1 cellular context compared by ENCODE assay signal in genomic region chr6:150336299-150336698, GRCh38.
TF ChIP-seq lines count a peak whose summit lies in the region.

No MANE protein-coding gene starts in this region.

TF ChIP-seq in K562, 482 proteins besides CTCF, POLR2A, EP300 and RAD21 (continued from another document):
- TF ChIP-seq MLLT1 (IDR thresholded peaks at IDR 0.05) (no peak), CBFA2T3 (IDR thresholded peaks at IDR 0.05) (peak; percentile 46), MCM2 (IDR thresholded peaks at IDR 0.05; ENCODE audit: low read depth) (no peak), ZNF511 (CRISPR knock-in tag; IDR thresholded peaks at IDR 0.05) (no peak), ELF2 (CRISPR knock-in tag; IDR thresholded peaks at IDR 0.05) (0 out of 2 replicates have a peak, but pooled peaks have one; percentile 43), ATF3 (IDR thresholded peaks at IDR 0.05) (peak; percentile 71), ATF3 (CRISPR knock-in tag; conservative IDR thresholded peaks at IDR 0.05) (no peak), CEBPZ (IDR thresholded peaks at IDR 0.05; ENCODE audit: borderline replicate concordance, low read depth, low read length) (no peak), TGIF2 (CRISPR knock-in tag; IDR thresholded peaks at IDR 0.05) (no peak), TEAD4 (IDR thresholded peaks at IDR 0.05; ENCODE audit: low read length) (0 out of 2 replicates have a peak, but pooled peaks have one; percentile 17), TEAD4 (CRISPR knock-in tag; IDR thresholded peaks at IDR 0.05; ENCODE audit: borderline replicate concordance) (no peak), ZNF408 (CRISPR knock-in tag; IDR thresholded peaks at IDR 0.05; ENCODE audit: low read depth) (no peak), SOX6 (IDR thresholded peaks at IDR 0.05) (peak; percentile 45; the same call in 1 of the 2 replicates), JUND (IDR thresholded peaks at IDR 0.05; ENCODE audit: borderline replicate concordance, low read depth, low read length) (peak; percentile 64; the same call in 1 of the 2 replicates), JUND (tag; IDR thresholded peaks at IDR 0.05; ENCODE audit: borderline replicate concordance, low read depth, low read length) (peak; percentile 36; the same call in 1 of the 3 replicates), ZNF444 (CRISPR knock-in tag; IDR thresholded peaks at IDR 0.05) (no peak), TFAP4 (CRISPR knock-in tag; IDR thresholded peaks at IDR 0.05; ENCODE audit: borderline replicate concordance) (peak; percentile 36; the same call in 1 of the 2 replicates), SMARCA4 (IDR thresholded peaks at IDR 0.05) (0 out of 2 replicates have a peak, but pooled peaks have one; percentile 17), MEIS2 (IDR thresholded peaks at IDR 0.05; ENCODE audit: partially characterized antibody) (peak; percentile 67), EP400 (IDR thresholded peaks at IDR 0.05) (no peak), FOSL1 (tag; conservative IDR thresholded peaks at IDR 0.05) (peak; percentile 83)
- TF ChIP-seq, protein P1, sequence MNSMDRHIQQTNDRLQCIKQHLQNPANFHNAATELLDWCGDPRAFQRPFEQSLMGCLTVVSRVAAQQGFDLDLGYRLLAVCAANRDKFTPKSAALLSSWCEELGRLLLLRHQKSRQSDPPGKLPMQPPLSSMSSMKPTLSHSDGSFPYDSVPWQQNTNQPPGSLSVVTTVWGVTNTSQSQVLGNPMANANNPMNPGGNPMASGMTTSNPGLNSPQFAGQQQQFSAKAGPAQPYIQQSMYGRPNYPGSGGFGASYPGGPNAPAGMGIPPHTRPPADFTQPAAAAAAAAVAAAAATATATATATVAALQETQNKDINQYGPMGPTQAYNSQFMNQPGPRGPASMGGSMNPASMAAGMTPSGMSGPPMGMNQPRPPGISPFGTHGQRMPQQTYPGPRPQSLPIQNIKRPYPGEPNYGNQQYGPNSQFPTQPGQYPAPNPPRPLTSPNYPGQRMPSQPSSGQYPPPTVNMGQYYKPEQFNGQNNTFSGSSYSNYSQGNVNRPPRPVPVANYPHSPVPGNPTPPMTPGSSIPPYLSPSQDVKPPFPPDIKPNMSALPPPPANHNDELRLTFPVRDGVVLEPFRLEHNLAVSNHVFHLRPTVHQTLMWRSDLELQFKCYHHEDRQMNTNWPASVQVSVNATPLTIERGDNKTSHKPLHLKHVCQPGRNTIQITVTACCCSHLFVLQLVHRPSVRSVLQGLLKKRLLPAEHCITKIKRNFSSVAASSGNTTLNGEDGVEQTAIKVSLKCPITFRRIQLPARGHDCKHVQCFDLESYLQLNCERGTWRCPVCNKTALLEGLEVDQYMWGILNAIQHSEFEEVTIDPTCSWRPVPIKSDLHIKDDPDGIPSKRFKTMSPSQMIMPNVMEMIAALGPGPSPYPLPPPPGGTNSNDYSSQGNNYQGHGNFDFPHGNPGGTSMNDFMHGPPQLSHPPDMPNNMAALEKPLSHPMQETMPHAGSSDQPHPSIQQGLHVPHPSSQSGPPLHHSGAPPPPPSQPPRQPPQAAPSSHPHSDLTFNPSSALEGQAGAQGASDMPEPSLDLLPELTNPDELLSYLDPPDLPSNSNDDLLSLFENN (IDR thresholded peaks at IDR 0.05; ENCODE audit: low read depth in 2 of 2, low read length in 2 of 2), result no peak
TF ChIP-seq in K562: peak in this region for 13.
